Comparison of ENCODE assay signal across 10 cellular contexts in the genomic region with DNA sequence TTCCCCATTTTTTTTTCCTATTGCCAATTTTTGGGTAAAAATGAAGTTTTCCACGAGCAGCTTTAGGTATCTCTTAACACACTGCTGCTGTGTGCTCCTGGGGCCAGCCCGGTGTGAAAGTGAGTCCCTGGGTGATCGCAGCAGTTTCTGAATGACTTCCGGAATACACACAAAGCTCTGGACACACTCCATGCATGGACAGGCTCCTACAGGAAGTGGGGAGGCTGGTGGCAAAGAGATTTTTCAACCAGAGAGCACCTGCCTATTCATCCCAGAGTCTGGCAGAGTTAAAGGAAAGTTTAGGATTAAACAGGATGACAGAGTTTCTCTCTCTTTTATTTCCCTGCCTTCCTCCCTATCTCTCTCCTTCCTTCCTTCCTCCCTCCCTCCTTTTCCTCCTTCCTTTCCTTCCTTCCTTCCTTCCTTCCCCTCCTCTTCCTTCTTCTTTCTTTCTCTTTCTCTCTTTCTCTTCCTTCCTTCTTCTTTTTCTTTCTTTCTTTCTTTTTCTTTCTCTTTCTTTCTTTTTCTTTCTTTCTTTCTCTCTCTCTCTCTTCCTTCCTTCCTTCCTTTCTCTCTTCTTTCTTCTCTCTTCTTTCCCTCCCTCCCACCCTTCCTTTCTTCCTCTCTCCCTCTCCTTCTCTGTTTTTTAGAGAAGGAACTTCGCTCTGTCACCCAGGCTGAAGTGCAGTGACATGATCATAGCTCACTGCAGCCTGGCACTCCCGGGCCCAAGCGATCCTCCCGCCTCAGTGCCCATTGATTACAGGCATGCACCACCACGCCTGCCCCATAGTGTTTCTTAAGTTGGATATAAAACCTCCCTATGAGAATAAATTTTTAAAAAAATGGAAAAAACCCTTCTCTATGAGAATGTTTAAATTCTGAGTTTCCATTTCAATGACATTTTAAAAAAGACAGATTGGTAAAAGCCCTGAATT. TPM values are rescaled to one million over a fixed set of nuclear protein-coding genes. Genes with fewer than 3 reads are reported as not detected.
DNase-seq lines count a peak whose midpoint lies in the region; ATAC-seq and TF ChIP-seq lines count a peak whose summit lies in the region.
"Had no signal": no experiment of that assay in that cellular context is flagged by ENCODE, and none has a peak within 500 bp of the region (broad histone marks: within the 10 kb centered on the region; RNA-seq: fewer than 3 reads in every experiment).

No MANE protein-coding gene starts in this region.

- H3K9me3 Mint-ChIP-seq in osteocyte (ENCODE audit: unreplicated experiment), result no peaks in the 10 kb centered on the region

- H3K4me1 ChIP-seq in PC-9 (replicated peaks; ENCODE audit: insufficient read depth) (peaks cover 7% of the 10 kb centered on the region; the same call in 1 of the 2 replicates), osteoblast (ENCODE audit: insufficient read depth, low read length) (peaks cover 13% of the 10 kb centered on the region)
- H3K4me1 ChIP-seq: stomach had no signal

- POLR2A ChIA-PET in PC-9 (lab: Charles Lee; ENCODE audit: unreplicated experiment), result interaction anchor here (0.5 kb wide), 1 partner anchor 45 kb away, joined by 18 read pairs; no protein-coding TSS in a partner anchor

- H3K27me3 Mint-ChIP-seq in osteocyte (ENCODE audit: unreplicated experiment), result no peaks in the 10 kb centered on the region

- CTCF ChIA-PET in PC-9 (lab: Charles Lee), result no interaction called here

- H3K27ac ChIP-seq in PC-9 (no peak overlapping the region), osteoblast (ENCODE audit: low read depth, low read length) (no peak overlapping the region)
- H3K27ac ChIP-seq: neutrophil, stomach had no signal

- H3K4me2 ChIP-seq in PC-9 (no peak overlapping the region), osteoblast (ENCODE audit: insufficient read depth, low read length) (peak overlapping the region; percentile 24)

- peaks cover 16% of the 10 kb centered on the region for H3K4me1 Mint-ChIP-seq in osteocyte (ENCODE audit: unreplicated experiment)

- H3F3A ChIP-seq in PC-9 (ENCODE audit: insufficient read depth, low read depth), result no peaks in the 10 kb centered on the region

- no peak for DNase-seq in PC-9
- DNase-seq in osteoblast (ENCODE audit: insufficient read length, low spot score, missing footprints), result no peak
- no peak for DNase-seq in AML-193 (lab: John Stamatoyannopoulos, UW)
- no peak for DNase-seq in dedifferentiated amniotic fluid mesenchymal stem cell (ENCODE audit: extremely low spot score)
- DNase-seq in osteocyte (ENCODE audit: extremely low spot score, unreplicated experiment), result no peak
- no peak for DNase-seq in hippocampal formation (lab: John Stamatoyannopoulos, UW)
- DNase-seq: stomach had no signal

- no peak overlapping the region for H3K4me3 Mint-ChIP-seq in osteocyte (ENCODE audit: unreplicated experiment)

- H2AFZ ChIP-seq in PC-9, result 0 out of 2 replicates have a peak overlapping the region, but pooled peaks have one; percentile 23
- peak overlapping the region; percentile 75 for H2AFZ ChIP-seq in osteoblast (ENCODE audit: low read length)

- H3K79me2 ChIP-seq in PC-9 (ENCODE audit: low read depth), result no peaks in the 10 kb centered on the region
- H3K79me2 ChIP-seq in osteoblast (ENCODE audit: insufficient read depth, low read length), result no peaks in the 10 kb centered on the region

- H3K4me3 ChIP-seq in PC-9, result no peak overlapping the region
- H3K4me3 ChIP-seq in osteoblast (ENCODE audit: insufficient read depth, low read length), result no peak overlapping the region
- H3K4me3 ChIP-seq: stomach had no signal

- no peaks in the 10 kb centered on the region for H4K20me1 ChIP-seq in PC-9 (ENCODE audit: insufficient read depth)
- H4K20me1 ChIP-seq in osteoblast (ENCODE audit: insufficient read depth, low read length), result no peaks in the 10 kb centered on the region

- H3K36me3 ChIP-seq in PC-9 (ENCODE audit: low read depth) (no peaks in the 10 kb centered on the region), osteoblast (ENCODE audit: insufficient read depth, low read length) (no peaks in the 10 kb centered on the region)
- H3K36me3 ChIP-seq: neutrophil, stomach had no signal

- no TSS peak for BruUV-seq in PC-9 (replicated peaks; lab: Mats Ljungman, UMichigan)

- intact Hi-C loops in PC-9 (cut with micrococcal nuclease; ENCODE audit: unreplicated experiment), result no loop called here

- TF ChIP-seq CTCF in PC-9 (conservative IDR thresholded peaks at IDR 0.05), result no peak
- no peak for TF ChIP-seq CTCF in osteoblast (IDR thresholded peaks at IDR 0.05; ENCODE audit: extremely low read depth, low read depth, low read length)
- TF ChIP-seq CTCF in osteocyte (IDR thresholded peaks at IDR 0.05), result no peak

- H3K27me3 ChIP-seq in PC-9 (ENCODE audit: insufficient read depth, low read depth) (no peaks in the 10 kb centered on the region), osteoblast (ENCODE audit: insufficient read depth, low read length) (no peaks in the 10 kb centered on the region)
- H3K27me3 ChIP-seq: neutrophil, stomach had no signal

- H3K36me3 Mint-ChIP-seq in osteocyte (ENCODE audit: unreplicated experiment), result no peaks in the 10 kb centered on the region

- ATAC-seq in GM18868 (IDR thresholded peaks at IDR 0.05; ENCODE audit: unreplicated experiment) (peak; percentile 83), HG02798 (IDR thresholded peaks at IDR 0.05; ENCODE audit: poor library complexity, unreplicated experiment) (peak; percentile 67)

- H3K9me3 ChIP-seq in PC-9 (ENCODE audit: insufficient read depth, low read depth) (no peaks in the 10 kb centered on the region), osteoblast (ENCODE audit: low read depth, low read length) (no peaks in the 10 kb centered on the region)
- H3K9me3 ChIP-seq: neutrophil, stomach had no signal

- H3K9me2 ChIP-seq in PC-9 (ENCODE audit: insufficient read depth), result no peaks in the 10 kb centered on the region

- no peak overlapping the region for H3K27ac Mint-ChIP-seq in osteocyte (ENCODE audit: unreplicated experiment)

RNA-seq across cellular contexts. Expression of gene UBTD2, which starts 38.7 kb away (rescaled TPM):
- total RNA-seq in PC-9 (2021), result 16.4 and 21.7 TPM in 2 replicates
- total RNA-seq in osteoblast, result 37.6 and 38.3 TPM in 2 replicates
- 47.5 and 48.0 TPM in 2 replicates for total RNA-seq in osteocyte
